In the genomic region with DNA sequence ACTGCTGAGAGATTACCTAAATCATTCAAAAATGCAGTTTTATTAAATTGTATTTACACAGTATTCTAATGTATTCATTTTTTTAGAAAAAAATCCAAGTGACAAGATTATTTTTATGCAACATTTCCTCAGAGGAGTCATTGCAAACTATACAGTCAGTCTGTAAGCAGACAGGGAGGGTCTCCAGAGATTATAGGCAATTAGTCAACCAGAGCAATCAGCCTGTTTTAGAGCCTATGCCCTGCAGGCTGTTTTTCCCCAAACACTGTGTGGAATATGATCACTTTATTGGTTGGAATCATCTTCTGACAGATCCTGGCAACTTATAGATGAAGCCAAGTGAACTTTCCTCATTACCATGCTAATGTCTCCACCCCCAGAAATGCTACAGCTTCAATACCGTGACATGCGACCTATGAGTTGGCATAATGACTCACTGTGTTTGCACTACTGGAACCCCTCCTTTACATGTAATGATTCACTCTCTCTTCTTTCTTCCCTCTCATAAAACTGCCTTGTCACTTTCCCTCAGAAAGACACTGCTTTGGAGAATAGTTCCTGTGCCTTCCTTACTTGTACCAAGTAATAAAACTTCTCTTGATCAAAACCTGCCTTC, we compare ENCODE assay signal across 11 cellular contexts.
DNase-seq lines count a peak whose midpoint lies in the region; ATAC-seq lines count a peak whose summit lies in the region.
"Had no signal": no experiment of that assay in that cellular context is flagged by ENCODE, and none has a peak within 500 bp of the region (broad histone marks: within the 10 kb centered on the region; RNA-seq: fewer than 3 reads in every experiment).

No MANE protein-coding gene starts in this region.

- no peaks in the 10 kb centered on the region for H3K36me3 Mint-ChIP-seq in activated naive CD8-positive, alpha-beta T cell treated with anti-CD3 and anti-CD28 coated beads, Interleukin-2, amount 50 U/mL, for 24 hours (ENCODE audit: low read depth)
- no peaks in the 10 kb centered on the region for H3K36me3 Mint-ChIP-seq in activated naive CD8-positive, alpha-beta T cell treated with anti-CD3 and anti-CD28 coated beads for 36 hours
- H3K36me3 Mint-ChIP-seq: immature natural killer cell had no signal

- H3K9me3 Mint-ChIP-seq in activated naive CD8-positive, alpha-beta T cell treated with anti-CD3 and anti-CD28 coated beads, Interleukin-2, amount 50 U/mL, for 24 hours: peaks cover 4% of the 10 kb centered on the region
- H3K9me3 Mint-ChIP-seq in activated naive CD8-positive, alpha-beta T cell treated with anti-CD3 and anti-CD28 coated beads for 36 hours: peaks cover 6% of the 10 kb centered on the region

- H3K4me3 Mint-ChIP-seq in activated naive CD8-positive, alpha-beta T cell treated with anti-CD3 and anti-CD28 coated beads, Interleukin-2, amount 50 U/mL, for 24 hours: no peak overlapping the region
- H3K4me3 Mint-ChIP-seq in activated naive CD8-positive, alpha-beta T cell treated with anti-CD3 and anti-CD28 coated beads for 36 hours: no peak overlapping the region
- H3K4me3 Mint-ChIP-seq: B cell, immature natural killer cell had no signal

- no peaks in the 10 kb centered on the region for H3K4me1 Mint-ChIP-seq in activated naive CD8-positive, alpha-beta T cell treated with anti-CD3 and anti-CD28 coated beads, Interleukin-2, amount 50 U/mL, for 24 hours
- no peaks in the 10 kb centered on the region for H3K4me1 Mint-ChIP-seq in activated naive CD8-positive, alpha-beta T cell treated with anti-CD3 and anti-CD28 coated beads for 36 hours
- H3K4me1 Mint-ChIP-seq: B cell, immature natural killer cell had no signal

- ATAC-seq in activated naive CD8-positive, alpha-beta T cell treated with anti-CD3 and anti-CD28 coated beads, Interleukin-2, amount 50 U/mL, for 24 hours: peak; percentile 65
- ATAC-seq in GM21737 (IDR thresholded peaks at IDR 0.05; ENCODE audit: unreplicated experiment): no peak

- DNase-seq in activated naive CD8-positive, alpha-beta T cell treated with anti-CD3 and anti-CD28 coated beads, Interleukin-2, amount 50 U/mL, for 24 hours: no peak
- no peak for DNase-seq in activated naive CD8-positive, alpha-beta T cell treated with anti-CD3 and anti-CD28 coated beads for 36 hours
- DNase-seq in SHP77 treated with DMSO at 0.1 percent for 48 hours (lab: John Stamatoyannopoulos, UW) (peak; percentile 7), fibroblast of peridontal ligament (ENCODE audit: extremely low read depth) (peak; percentile 89), stromal cell of bone marrow (ENCODE audit: low read depth) (peak; percentile 91), posterior cingulate gyrus (no peak), OCI-M2 (lab: John Stamatoyannopoulos, UW; ENCODE audit: unreplicated experiment) (no peak)
- DNase-seq: activated naive CD4-positive, alpha-beta T cell; immature natural killer cell had no signal

- intact Hi-C loops in posterior cingulate gyrus (cut with DNase I): no loop called here

- no peak overlapping the region for H3K27ac Mint-ChIP-seq in activated naive CD8-positive, alpha-beta T cell treated with anti-CD3 and anti-CD28 coated beads, Interleukin-2, amount 50 U/mL, for 24 hours
- no peak overlapping the region for H3K27ac Mint-ChIP-seq in activated naive CD8-positive, alpha-beta T cell treated with anti-CD3 and anti-CD28 coated beads for 36 hours
- H3K27ac Mint-ChIP-seq: B cell, immature natural killer cell had no signal

- no peaks in the 10 kb centered on the region for H3K27me3 Mint-ChIP-seq in activated naive CD8-positive, alpha-beta T cell treated with anti-CD3 and anti-CD28 coated beads, Interleukin-2, amount 50 U/mL, for 24 hours
- H3K27me3 Mint-ChIP-seq in activated naive CD8-positive, alpha-beta T cell treated with anti-CD3 and anti-CD28 coated beads for 36 hours: no peaks in the 10 kb centered on the region
- H3K27me3 Mint-ChIP-seq: B cell had no signal

Comparison
In these comparisons a context has a peak if more than half of its experiments do, and no peak if none do; other contexts are left out.
1. DNase-seq: peak in SHP77 treated with DMSO at 0.1 percent for 48 hours (single experiment), fibroblast of peridontal ligament (single experiment) and stromal cell of bone marrow (single experiment); none in activated naive CD8-positive, alpha-beta T cell treated with anti-CD3 and anti-CD28 coated beads, Interleukin-2, amount 50 U/mL, for 24 hours (single experiment), activated naive CD8-positive, alpha-beta T cell treated with anti-CD3 and anti-CD28 coated beads for 36 hours (single experiment), posterior cingulate gyrus (0 of 10) and OCI-M2 (single experiment).